8 cellular contexts compared by ENCODE assay signal in the genomic region with DNA sequence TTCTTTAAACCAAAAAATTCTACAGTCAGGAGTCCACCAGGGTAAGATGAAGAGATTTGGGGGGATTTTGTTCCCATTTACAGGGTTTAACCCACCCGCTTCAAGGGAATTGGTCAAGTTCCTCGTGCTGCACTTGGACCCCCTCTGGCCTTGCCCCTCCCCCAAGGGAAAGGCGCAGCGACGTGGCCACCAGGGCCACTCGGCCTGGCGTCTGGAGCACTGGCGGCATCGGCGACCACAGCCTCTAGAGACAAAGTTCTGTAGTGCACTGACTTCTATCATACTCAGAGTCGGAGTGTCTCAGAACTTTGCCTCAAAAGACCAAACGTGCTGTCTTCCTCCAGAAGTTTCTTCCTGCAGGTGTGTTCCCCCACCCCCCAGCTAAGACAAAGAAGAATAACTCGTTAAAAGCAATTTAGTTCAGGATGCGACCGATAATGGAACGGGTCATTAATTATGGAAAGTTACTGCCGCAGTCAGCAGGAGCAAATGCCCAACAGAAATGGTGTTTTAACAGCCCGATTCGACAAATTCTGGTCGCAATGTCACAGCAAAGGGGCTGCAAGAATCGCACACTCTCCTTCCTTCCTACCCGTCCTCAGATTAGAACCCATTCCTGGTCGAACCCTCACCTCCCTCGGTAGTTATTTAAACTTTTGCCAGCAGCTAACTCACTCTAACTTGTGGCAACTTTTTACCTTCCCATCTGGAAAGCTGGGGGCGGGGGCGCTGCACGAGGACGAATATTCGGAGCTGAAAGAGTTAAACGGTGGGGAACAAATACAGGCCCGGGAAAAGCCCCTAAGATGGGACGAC.
A peak's percentile ranks its signal among the peaks of the same experiment; 100 is the strongest.
DNase-seq lines count a peak whose midpoint lies in the region; ATAC-seq and TF ChIP-seq lines count a peak whose summit lies in the region.

No MANE protein-coding gene starts in this region.

- no peaks in the 10 kb centered on the region for H3K9me3 ChIP-seq in iPS-18c (ENCODE audit: control insufficient read depth, insufficient read depth, low read length)

- CTCF ChIA-PET in activated CD8-positive, alpha-beta T cell treated with anti-CD3 and anti-CD28 coated beads, Interleukin-2, amount 10 ng/mL, durations not matched to agents 7 days and 5 days (lab: Charles Lee) = interaction anchor here (1.3 to 1.7 kb wide), 2 partner anchors 18 to 57 kb away, joined by 3 to 5 read pairs; no protein-coding TSS in a partner anchor

- peaks cover 5% of the 10 kb centered on the region for H3K36me3 Mint-ChIP-seq in activated CD8-positive, alpha-beta T cell treated with anti-CD3 and anti-CD28 coated beads, Interleukin-2, amount 10 ng/mL, durations not matched to agents 7 days and 5 days (ENCODE audit: low read depth)

- DNase-seq in AG09309 (ENCODE audit: low read depth) = no peak
- DNase-seq in GM20000 (ENCODE audit: low spot score) = peak; percentile 41
- no peak for DNase-seq in activated CD8-positive, alpha-beta T cell treated with anti-CD3 and anti-CD28 coated beads, Interleukin-2, amount 10 ng/mL, durations not matched to agents 7 days and 5 days
- no peak for DNase-seq in stimulated activated naive CD8-positive, alpha-beta T cell treated with anti-CD3 and anti-CD28 coated beads, Interleukin-15, amount 100 ng/mL, for 72 hours
- DNase-seq in posterior vena cava (ENCODE audit: low spot score) = no peak

- H3K27ac Mint-ChIP-seq in activated CD8-positive, alpha-beta T cell treated with anti-CD3 and anti-CD28 coated beads, Interleukin-2, amount 10 ng/mL, durations not matched to agents 7 days and 5 days = peak overlapping the region; percentile 8
- H3K27ac Mint-ChIP-seq in stimulated activated naive CD8-positive, alpha-beta T cell treated with anti-CD3 and anti-CD28 coated beads, Interleukin-15, amount 100 ng/mL, for 72 hours = no peak overlapping the region

- H3K4me1 Mint-ChIP-seq in activated CD8-positive, alpha-beta T cell treated with anti-CD3 and anti-CD28 coated beads, Interleukin-2, amount 10 ng/mL, durations not matched to agents 7 days and 5 days (ENCODE audit: low read depth) = peaks cover 15% of the 10 kb centered on the region
- H3K4me1 Mint-ChIP-seq in stimulated activated naive CD8-positive, alpha-beta T cell treated with anti-CD3 and anti-CD28 coated beads, Interleukin-15, amount 100 ng/mL, for 72 hours = peaks cover 19% of the 10 kb centered on the region

- intact Hi-C loops in posterior vena cava (cut with DNase I) = no loop called here

- H3K27me3 Mint-ChIP-seq in activated CD8-positive, alpha-beta T cell treated with anti-CD3 and anti-CD28 coated beads, Interleukin-2, amount 10 ng/mL, durations not matched to agents 7 days and 5 days (ENCODE audit: low read depth) = peaks cover 31% of the 10 kb centered on the region
- peaks cover 35% of the 10 kb centered on the region for H3K27me3 Mint-ChIP-seq in stimulated activated naive CD8-positive, alpha-beta T cell treated with anti-CD3 and anti-CD28 coated beads, Interleukin-15, amount 100 ng/mL, for 72 hours

- H3K4me3 Mint-ChIP-seq in activated CD8-positive, alpha-beta T cell treated with anti-CD3 and anti-CD28 coated beads, Interleukin-2, amount 10 ng/mL, durations not matched to agents 7 days and 5 days = peak overlapping the region; percentile 71
- peak overlapping the region; percentile 85 to 90 for H3K4me3 Mint-ChIP-seq in stimulated activated naive CD8-positive, alpha-beta T cell treated with anti-CD3 and anti-CD28 coated beads, Interleukin-15, amount 100 ng/mL, for 72 hours

- H3K9me3 Mint-ChIP-seq in activated CD8-positive, alpha-beta T cell treated with anti-CD3 and anti-CD28 coated beads, Interleukin-2, amount 10 ng/mL, durations not matched to agents 7 days and 5 days (ENCODE audit: insufficient read depth) = no peaks in the 10 kb centered on the region
- H3K9me3 Mint-ChIP-seq in stimulated activated naive CD8-positive, alpha-beta T cell treated with anti-CD3 and anti-CD28 coated beads, Interleukin-15, amount 100 ng/mL, for 72 hours = no peaks in the 10 kb centered on the region

- TF ChIP-seq CTCF in AG09309 (IDR thresholded peaks at IDR 0.05; ENCODE audit: control insufficient read depth, insufficient read depth, low read depth, low read length, missing control alignments) = no peak
- TF ChIP-seq CTCF in GM20000 (IDR thresholded peaks at IDR 0.05; ENCODE audit: extremely low read depth, missing control alignments) = no peak

- POLR2A ChIA-PET in activated CD8-positive, alpha-beta T cell treated with anti-CD3 and anti-CD28 coated beads, Interleukin-2, amount 10 ng/mL, durations not matched to agents 7 days and 5 days (lab: Charles Lee) = no interaction called here

- ATAC-seq in activated CD8-positive, alpha-beta T cell treated with anti-CD3 and anti-CD28 coated beads, Interleukin-2, amount 10 ng/mL, durations not matched to agents 7 days and 5 days = no peak
- no peak for ATAC-seq in stimulated activated naive CD8-positive, alpha-beta T cell treated with anti-CD3 and anti-CD28 coated beads, Interleukin-15, amount 100 ng/mL, for 72 hours
- ATAC-seq in GM18868 (IDR thresholded peaks at IDR 0.05; ENCODE audit: unreplicated experiment) (no peak), GM18858 (IDR thresholded peaks at IDR 0.05; ENCODE audit: unreplicated experiment) (no peak)

- H3K4me3 ChIP-seq in AG09309 (ENCODE audit: control insufficient read depth, low read depth, low read length) (peak overlapping the region; percentile 72), iPS-18c (ENCODE audit: insufficient read depth, low read depth, low read length) (peak overlapping the region; percentile 83)
